31 cellular contexts compared by ENCODE assay signal in the genomic region with DNA sequence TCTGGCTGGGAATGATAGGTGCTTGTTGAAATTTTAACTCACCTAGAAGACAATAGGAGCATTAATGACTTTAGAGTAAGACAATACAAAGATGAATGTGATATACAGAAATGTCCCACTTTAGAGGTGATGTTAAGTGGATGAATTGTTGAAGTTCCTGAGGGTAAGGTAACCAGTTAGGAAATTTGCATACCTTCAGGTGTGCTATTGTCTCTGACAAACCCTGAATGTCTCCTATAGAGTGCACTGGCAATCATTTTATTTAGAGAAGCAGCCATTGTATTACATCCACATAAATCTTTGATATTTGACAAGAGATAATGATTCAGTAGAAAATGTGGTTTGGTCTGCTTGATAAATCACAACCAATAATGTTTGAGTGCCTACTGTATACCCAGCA.
"Had no signal": no experiment of that assay in that cellular context is flagged by ENCODE, and none has a peak within 500 bp of the region (broad histone marks: within the 10 kb centered on the region; RNA-seq: fewer than 3 reads in every experiment).

No MANE protein-coding gene starts in this region.

- H3K27me3 ChIP-seq: hepatocyte, left lung, neural progenitor cell, pancreas, stomach, testis, thyroid gland, transverse colon, upper lobe of left lung, vagina had no signal

- H3K4me3 ChIP-seq: hepatocyte, left lung, lower lobe of right lung, neural progenitor cell, pancreas, prostate gland, skin epidermis, stomach, testis, thyroid gland, transverse colon, upper lobe of left lung, vagina had no signal

- ATAC-seq: left colon; left lung; lower lobe of right lung; natural killer cell; right cardiac atrium; sciatic nerve; stimulated activated naive B cell treated with anti-CD40 and anti-IgM and Interleukin-4, amounts not matched to agents 10 μg/mL and 1 μg/mL and 100 μg/mL, for 72 hours; stimulated activated naive CD8-positive, alpha-beta T cell treated with anti-CD3 and anti-CD28 coated beads, Interleukin-15, Interleukin-2, amounts not matched to agents 100 U/mL and 50 U/mL, for 24 hours had no signal

- H3K9ac ChIP-seq: neural progenitor cell had no signal

- H3K4me2 ChIP-seq: hepatocyte, neural progenitor cell had no signal

- H3K36me3 ChIP-seq: left lung, lower lobe of right lung, neural progenitor cell, pancreas, prostate gland, stomach, thyroid gland, transverse colon, upper lobe of left lung, vagina had no signal

- DNase-seq: immature natural killer cell; kidney; left colon; left lung; lower lobe of right lung; mammary epithelial cell; mesenchymal stem cell; naive B cell; natural killer cell; nephron progenitor cell; pancreas; posterior cingulate gyrus; retina; right cardiac atrium; stimulated activated CD4-positive, alpha-beta T cell treated with anti-CD3 and anti-CD28 coated beads, Interleukin-12 subunit alpha, Interleukin-12 subunit beta, amount 100 ng/mL, for 4 hours; stimulated activated CD4-positive, alpha-beta T cell treated with anti-CD3 and anti-CD28 coated beads, Interleukin-15, amount 100 ng/mL, for 24 hours; stimulated activated CD4-positive, alpha-beta T cell treated with anti-CD3 and anti-CD28 coated beads, Interleukin-2, amount 100 ng/mL, for 24 hours; stimulated activated CD4-positive, alpha-beta T cell treated with anti-CD3 and anti-CD28 coated beads, Interleukin-4, amount 100 ng/mL, for 1 hour; stimulated activated naive B cell treated with anti-CD40 and anti-IgM and Interleukin-4, amounts not matched to agents 10 μg/mL and 1 μg/mL and 100 μg/mL, for 72 hours; stimulated activated naive CD8-positive, alpha-beta T cell treated with anti-CD3 and anti-CD28 coated beads, Interleukin-15, Interleukin-2, amounts not matched to agents 100 U/mL and 50 U/mL, for 24 hours; stomach; testis; thyroid gland; transverse colon; upper lobe of left lung had no signal

- H3K4me1 ChIP-seq: left lung, lower lobe of right lung, pancreas, prostate gland, stomach, testis, thyroid gland, transverse colon, upper lobe of left lung, vagina had no signal

- H3K27ac ChIP-seq: hepatocyte, left lung, lower lobe of right lung, neural progenitor cell, pancreas, prostate gland, skin epidermis, stomach, testis, thyroid gland, transverse colon, upper lobe of left lung, vagina had no signal

- H2AFZ ChIP-seq: hepatocyte, neural progenitor cell had no signal

- H3K9me3 ChIP-seq: lower lobe of right lung, pancreas, prostate gland, stomach, testis, thyroid gland, transverse colon, upper lobe of left lung, vagina had no signal
